In the genomic region with DNA sequence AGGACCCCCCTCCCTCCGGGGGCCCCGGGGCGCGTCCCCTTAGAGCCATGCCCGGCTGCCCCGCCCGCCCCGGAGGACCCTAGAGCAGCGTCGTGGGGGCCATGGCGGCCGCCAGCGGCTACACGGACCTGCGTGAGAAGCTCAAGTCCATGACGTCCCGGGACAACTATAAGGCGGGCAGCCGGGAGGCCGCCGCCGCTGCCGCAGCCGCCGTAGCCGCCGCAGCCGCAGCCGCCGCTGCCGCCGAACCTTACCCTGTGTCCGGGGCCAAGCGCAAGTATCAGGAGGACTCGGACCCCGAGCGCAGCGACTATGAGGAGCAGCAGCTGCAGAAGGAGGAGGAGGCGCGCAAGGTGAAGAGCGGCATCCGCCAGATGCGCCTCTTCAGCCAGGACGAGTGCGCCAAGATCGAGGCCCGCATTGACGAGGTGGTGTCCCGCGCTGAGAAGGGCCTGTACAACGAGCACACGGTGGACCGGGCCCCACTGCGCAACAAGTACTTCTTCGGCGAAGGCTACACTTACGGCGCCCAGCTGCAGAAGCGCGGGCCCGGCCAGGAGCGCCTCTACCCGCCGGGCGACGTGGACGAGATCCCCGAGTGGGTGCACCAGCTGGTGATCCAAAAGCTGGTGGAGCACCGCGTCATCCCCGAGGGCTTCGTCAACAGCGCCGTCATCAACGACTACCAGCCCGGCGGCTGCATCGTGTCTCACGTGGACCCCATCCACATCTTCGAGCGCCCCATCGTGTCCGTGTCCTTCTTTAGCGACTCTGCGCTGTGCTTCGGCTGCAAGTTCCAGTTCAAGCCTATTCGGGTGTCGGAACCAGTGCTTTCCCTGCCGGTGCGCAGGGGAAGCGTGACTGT, we compare ENCODE assay signal across 8 cellular contexts. TPM values are rescaled to one million over a fixed set of nuclear protein-coding genes. Genes with fewer than 3 reads are reported as not detected.
DNase-seq lines count a peak whose midpoint lies in the region; ATAC-seq and TF ChIP-seq lines count a peak whose summit lies in the region.

No MANE protein-coding gene starts in this region.

- peak overlapping the region; percentile 71 for H3K4me3 ChIP-seq in astrocyte of the cerebellum (ENCODE audit: low read depth, low read length)
- peak overlapping the region; percentile 51 for H3K4me3 ChIP-seq in iPS DF 6.9 (ENCODE audit: low read length)
- H3K4me3 ChIP-seq in skeletal muscle tissue (ENCODE audit: low read length in 3 of 3): peak overlapping the region; percentile 76 to 98 (median 95)

- no peak overlapping the region for H3K27ac ChIP-seq in iPS DF 6.9 (ENCODE audit: low read length)
- peak overlapping the region; percentile 99 for H3K27ac ChIP-seq in skeletal muscle tissue (ENCODE audit: low read depth, low read length)

- peak; percentile 19 for TF ChIP-seq CTCF in GM10248 (IDR thresholded peaks at IDR 0.05; ENCODE audit: control extremely low read depth, extremely low read depth, low read depth, missing control alignments)
- no peak for TF ChIP-seq CTCF in astrocyte of the cerebellum (IDR thresholded peaks at IDR 0.05; ENCODE audit: low read depth, low read length, missing control alignments)

- ATAC-seq in HG03064 (IDR thresholded peaks at IDR 0.05; ENCODE audit: low read depth, unreplicated experiment): peak; percentile 6

- CTCF ChIA-PET in GM10248 (lab: Yijun Ruan, JAX): interaction anchor here (0.7 to 7.5 kb wide), 12 partner anchors 13 to 98 kb away, joined by 3 to 51 read pairs (median 4); no protein-coding TSS in a partner anchor

- H3K9me3 ChIP-seq in iPS DF 6.9 (ENCODE audit: control insufficient read depth, insufficient read depth, low read length) (no peaks in the 10 kb centered on the region), skeletal muscle tissue (ENCODE audit: control insufficient read depth in 3 of 3, low read length in 3 of 3) (no peaks in the 10 kb centered on the region)

- peak overlapping the region; percentile 88 to 95 (median 89) for H3K9ac ChIP-seq in skeletal muscle tissue (ENCODE audit: low read depth in 1 of 3, low read length in 3 of 3)

- no peaks in the 10 kb centered on the region for H3K27me3 ChIP-seq in iPS DF 6.9 (ENCODE audit: control insufficient read depth, insufficient read depth, low read length)
- H3K27me3 ChIP-seq in skeletal muscle tissue (ENCODE audit: control insufficient read depth in 3 of 3, insufficient read depth in 3 of 3, low read length in 3 of 3): no peaks in the 10 kb centered on the region

- in situ Hi-C loops in astrocyte of the cerebellum (cut with HindIII; ENCODE audit: low sequenced_read_pairs): loop anchor here (5.0 kb wide), 1 partner anchor 38 kb away; no protein-coding TSS in a partner anchor

- POLR2A ChIA-PET in GM10248 (lab: Yijun Ruan, JAX): interaction anchor here (1.4 to 1.6 kb wide), 3 partner anchors 39 to 134 kb away, joined by 3 to 4 read pairs (median 3); no protein-coding TSS in a partner anchor

- no peaks in the 10 kb centered on the region; the same call in 1 of the 2 replicates for H3K36me3 ChIP-seq in iPS DF 6.9 (ENCODE audit: control insufficient read depth, insufficient read depth, low read length)
- H3K36me3 ChIP-seq in skeletal muscle tissue (ENCODE audit: control insufficient read depth in 3 of 3, insufficient read depth in 3 of 3, low read length in 3 of 3): peaks cover 5 to 13% (median 7%) of the 10 kb centered on the region in 3 donors

- peak; percentile 45 for DNase-seq in GM10248 (ENCODE audit: extremely low spot score)
- peak; percentile 56 to 80 (median 66) for DNase-seq in T-helper 2 cell
- no peak for DNase-seq in astrocyte of the cerebellum (ENCODE audit: low read depth)
- DNase-seq in iPS DF 6.9 (ENCODE audit: low read depth, low spot score): no peak
- DNase-seq in kidney glomerular epithelial cell (lab: John Stamatoyannopoulos, UW): no peak
- no peak for DNase-seq in GDM1 (lab: John Stamatoyannopoulos, UW)

- peaks cover 6% of the 10 kb centered on the region for H3K4me1 ChIP-seq in iPS DF 6.9 (ENCODE audit: control insufficient read depth, insufficient read depth, low read length)
- peaks cover 52 to 57% (median 53%) of the 10 kb centered on the region in 3 donors for H3K4me1 ChIP-seq in skeletal muscle tissue (ENCODE audit: control insufficient read depth in 3 of 3, insufficient read depth in 3 of 3, low read length in 3 of 3)

- WGBS in iPS DF 6.9 (ENCODE audit: insufficient coverage, insufficient read length): no CpG with 5 or more reads among the region's 91 CpGs

RNA-seq across cellular contexts. Expression of gene ALKBH5, which starts 0.7 kb away (rescaled TPM):
- total RNA-seq in skeletal muscle tissue: 77.8 TPM

RNA-seq across cellular contexts. Expression of gene LLGL1, which starts 41.1 kb away (rescaled TPM):
- 15.1 TPM for total RNA-seq in skeletal muscle tissue

Comparison
In these comparisons a context has a peak if more than half of its experiments do, and no peak if none do; other contexts are left out.
1. DNase-seq: peak in GM10248 (single experiment) and T-helper 2 cell (5 of 5); none in astrocyte of the cerebellum (single experiment), iPS DF 6.9 (single experiment), kidney glomerular epithelial cell (single experiment) and GDM1 (single experiment).
2. Peak in every context shown above with its lines, with median percentiles within 50 percentile points of each other: H3K4me3 ChIP-seq.